Comparison of ENCODE assay signal across 7 cellular contexts in the genomic region with DNA sequence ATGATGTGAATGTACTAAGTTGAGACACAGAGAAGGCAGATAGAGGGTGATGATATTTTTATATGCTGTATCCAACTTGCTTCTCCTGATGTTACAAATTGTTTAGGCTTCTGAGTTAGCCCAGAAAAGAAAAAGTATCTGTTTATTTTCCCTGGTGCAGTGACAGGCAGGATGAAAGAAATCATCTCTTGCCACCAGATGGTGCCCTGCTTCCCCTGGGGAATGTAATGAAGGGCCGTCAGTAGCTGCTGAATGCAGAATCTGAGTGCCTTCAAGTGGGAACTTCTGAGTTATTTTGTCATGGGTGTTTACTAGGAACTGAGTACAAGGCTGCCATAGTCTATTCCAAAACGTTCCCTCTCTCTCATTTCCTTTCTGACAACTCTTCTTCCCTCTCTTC.
DNase-seq lines count a peak whose midpoint lies in the region; ATAC-seq, FAIRE-seq and TF ChIP-seq lines count a peak whose summit lies in the region.

No MANE protein-coding gene starts in this region.

- DNase-seq in HT1080 (ENCODE audit: low read depth) (peak; percentile 26), hepatic stellate cell (ENCODE audit: low spot score) (peak; percentile 13), urothelium cell line (ENCODE audit: low spot score) (peak; percentile 37)
- DNase-seq in activated CD4-positive, CD25-positive, alpha-beta regulatory T cell treated with anti-CD3 and anti-CD28 coated beads, Interleukin-2, amount 50 U/mL, for 72 hours: no peak

- no peaks in the 10 kb centered on the region for H3K79me2 ChIP-seq in SU-DHL-6 (ENCODE audit: insufficient read depth, low read length)

- peaks cover 2% of the 10 kb centered on the region; the same call in 1 of the 2 replicates for H4K20me1 ChIP-seq in SU-DHL-6 (ENCODE audit: low read depth, low read length)

- no peak for ATAC-seq in HG03520 (IDR thresholded peaks at IDR 0.05; ENCODE audit: unreplicated experiment)

- no peak overlapping the region for H3K27ac ChIP-seq in SU-DHL-6 (ENCODE audit: low read depth, low read length)

- TF ChIP-seq CTCF in GM12875 (IDR thresholded peaks at IDR 0.05; ENCODE audit: borderline replicate concordance, insufficient read depth, low read depth, low read length) (peak; percentile 27; the same call in 1 of the 2 replicates), SU-DHL-6 (IDR thresholded peaks at IDR 0.05; ENCODE audit: insufficient read depth, low read length, poor library complexity, severe bottlenecking) (peak; percentile 39)

- no peak overlapping the region for H2AFZ ChIP-seq in SU-DHL-6 (ENCODE audit: low read depth, low read length, severe bottlenecking)

- no peaks in the 10 kb centered on the region for H3F3A ChIP-seq in SU-DHL-6 (ENCODE audit: insufficient read depth)

- no peak overlapping the region for H3K9ac ChIP-seq in SU-DHL-6 (ENCODE audit: low read length)

- no peaks in the 10 kb centered on the region for H3K9me2 ChIP-seq in SU-DHL-6 (replicated peaks; ENCODE audit: insufficient read depth, low read length)

- H3K36me3 ChIP-seq in SU-DHL-6 (ENCODE audit: low read length): no peaks in the 10 kb centered on the region

- no peak overlapping the region for H3K4me3 ChIP-seq in GM12875 (ENCODE audit: low read depth, low read length)
- no peak overlapping the region for H3K4me3 ChIP-seq in SU-DHL-6 (ENCODE audit: insufficient read depth, low read length, poor library complexity, severe bottlenecking)

- no peaks in the 10 kb centered on the region for H3K9me3 ChIP-seq in SU-DHL-6 (ENCODE audit: insufficient read depth, low read length)

- H3K4me2 ChIP-seq in SU-DHL-6 (ENCODE audit: low read depth, low read length, poor library complexity, severe bottlenecking): no peak overlapping the region

- no peaks in the 10 kb centered on the region for H3K27me3 ChIP-seq in SU-DHL-6 (ENCODE audit: low read length)

- FAIRE-seq in urothelium cell line (lab: Jason Lieb, UNC): no peak
